8 cellular contexts compared by ENCODE assay signal in genomic region chr6:133241088-133241900, GRCh38. TPM values are rescaled to one million over a fixed set of nuclear protein-coding genes. Genes with fewer than 3 reads are reported as not detected.
DNase-seq lines count a peak whose midpoint lies in the region; ATAC-seq and TF ChIP-seq lines count a peak whose summit lies in the region.

Gene EYA4, plus strand, starts transcription at chr6:133241357. Its CDS starts 33,424 bp downstream, at chr6:133274781.

- peak within 1 kb of the TSS; percentile 55 for H3K4me3 ChIP-seq in astrocyte of the cerebellum (ENCODE audit: low read depth, low read length)

- in situ Hi-C loops in astrocyte of the cerebellum (cut with HindIII; ENCODE audit: low sequenced_read_pairs): no loop called here

- H3K4me3 Mint-ChIP-seq in activated naive CD4-positive, alpha-beta T cell treated with anti-CD3 and anti-CD28 coated beads for 36 hours: peak within 1 kb of the TSS; percentile 36
- H3K4me3 Mint-ChIP-seq in stimulated activated memory B cell treated with anti-CD40 and anti-IgM and Interleukin-4, amounts not matched to agents 10 μg/mL and 1 μg/mL and 100 μg/mL, for 72 hours: peak within 1 kb of the TSS; percentile 78

- DNase-seq in activated naive CD4-positive, alpha-beta T cell treated with anti-CD3 and anti-CD28 coated beads for 36 hours: no peak
- DNase-seq in activated naive CD4-positive, alpha-beta T cell treated with Interleukin-2 at 50 U/mL for 16 hours: no peak
- DNase-seq in astrocyte of the cerebellum (ENCODE audit: low read depth) (no peak), iPS-NIHi11 (ENCODE audit: low spot score) (peak; percentile 39), middle frontal gyrus (ENCODE audit: extremely low spot score, low spot score) (no peak), activated gamma-delta T cell treated with Interleukin-2 at 50 U/mL for 16 hours (no peak)

- H3K9me3 Mint-ChIP-seq in activated naive CD4-positive, alpha-beta T cell treated with anti-CD3 and anti-CD28 coated beads for 36 hours: no peaks in the 10 kb centered on the region
- no peaks in the 10 kb centered on the region for H3K9me3 Mint-ChIP-seq in stimulated activated memory B cell treated with anti-CD40 and anti-IgM and Interleukin-4, amounts not matched to agents 10 μg/mL and 1 μg/mL and 100 μg/mL, for 72 hours

- no peak within 1 kb of the TSS for H3K27ac Mint-ChIP-seq in activated naive CD4-positive, alpha-beta T cell treated with anti-CD3 and anti-CD28 coated beads for 36 hours
- no peak within 1 kb of the TSS for H3K27ac Mint-ChIP-seq in stimulated activated memory B cell treated with anti-CD40 and anti-IgM and Interleukin-4, amounts not matched to agents 10 μg/mL and 1 μg/mL and 100 μg/mL, for 72 hours

- H3K36me3 Mint-ChIP-seq in activated naive CD4-positive, alpha-beta T cell treated with anti-CD3 and anti-CD28 coated beads for 36 hours (ENCODE audit: low read depth): no peaks in the 10 kb centered on the region
- H3K36me3 Mint-ChIP-seq in stimulated activated memory B cell treated with anti-CD40 and anti-IgM and Interleukin-4, amounts not matched to agents 10 μg/mL and 1 μg/mL and 100 μg/mL, for 72 hours: no peaks in the 10 kb centered on the region

- peaks cover 41% of the 10 kb centered on the region for H3K27me3 Mint-ChIP-seq in activated naive CD4-positive, alpha-beta T cell treated with anti-CD3 and anti-CD28 coated beads for 36 hours (ENCODE audit: low read depth)
- peaks cover 43% of the 10 kb centered on the region for H3K27me3 Mint-ChIP-seq in stimulated activated memory B cell treated with anti-CD40 and anti-IgM and Interleukin-4, amounts not matched to agents 10 μg/mL and 1 μg/mL and 100 μg/mL, for 72 hours

- ATAC-seq in stimulated activated memory B cell treated with anti-CD40 and anti-IgM and Interleukin-4, amounts not matched to agents 10 μg/mL and 1 μg/mL and 100 μg/mL, for 72 hours: no peak
- ATAC-seq in HG02973 (IDR thresholded peaks at IDR 0.05; ENCODE audit: unreplicated experiment): no peak

- intact Hi-C loops in activated naive CD4-positive, alpha-beta T cell treated with anti-CD3 and anti-CD28 coated beads for 36 hours (cut with micrococcal nuclease): loop anchor here (5.0 kb wide), 1 partner anchor 651 kb away; no protein-coding TSS in a partner anchor

- CTCF ChIA-PET in activated naive CD4-positive, alpha-beta T cell treated with anti-CD3 and anti-CD28 coated beads for 36 hours (lab: Charles Lee): no interaction called here

- no peak for TF ChIP-seq CTCF in astrocyte of the cerebellum (IDR thresholded peaks at IDR 0.05; ENCODE audit: low read depth, low read length, missing control alignments)

- peaks cover 20% of the 10 kb centered on the region for H3K4me1 Mint-ChIP-seq in activated naive CD4-positive, alpha-beta T cell treated with anti-CD3 and anti-CD28 coated beads for 36 hours (ENCODE audit: low read depth)
- H3K4me1 Mint-ChIP-seq in stimulated activated memory B cell treated with anti-CD40 and anti-IgM and Interleukin-4, amounts not matched to agents 10 μg/mL and 1 μg/mL and 100 μg/mL, for 72 hours: peaks cover 23% of the 10 kb centered on the region

RNA-seq across cellular contexts. Expression of gene EYA4, which starts in this region (rescaled TPM):
- total RNA-seq in activated naive CD4-positive, alpha-beta T cell treated with anti-CD3 and anti-CD28 coated beads for 36 hours: not detected
